ENCODE assay signal across 27 cellular contexts in genomic region chr7:64997164-64997908, GRCh38. TPM values are rescaled to one million over a fixed set of nuclear protein-coding genes. Genes with fewer than 3 reads are reported as not detected.
DNase-seq lines count a peak whose midpoint lies in the region; ATAC-seq, FAIRE-seq and TF ChIP-seq lines count a peak whose summit lies in the region.
"Had no signal": no experiment of that assay in that cellular context is flagged by ENCODE, and none has a peak within 500 bp of the region (broad histone marks: within the 10 kb centered on the region; RNA-seq: fewer than 3 reads in every experiment).

No MANE protein-coding gene starts in this region.

- 88% methylated on average over 12 of the region's 12 CpGs for WGBS in suprapubic skin

- H3K9me3 ChIP-seq in PC-9 (ENCODE audit: insufficient read depth, low read depth) (peaks cover 54% of the 10 kb centered on the region), neutrophil (peaks cover 27% of the 10 kb centered on the region), suprapubic skin (peaks cover 11% of the 10 kb centered on the region)
- H3K9me3 ChIP-seq: thyroid gland had no signal

- H3K4me1 ChIP-seq in PC-9 (replicated peaks; ENCODE audit: insufficient read depth) (peaks cover 23% of the 10 kb centered on the region), neutrophil (ENCODE audit: control insufficient read depth in 1 of 2, insufficient read depth in 1 of 2, low read depth in 1 of 2, low read length in 1 of 2) (peaks cover 36 to 44% of the 10 kb centered on the region in 2 experiments), suprapubic skin (peaks cover 12% of the 10 kb centered on the region)

- TF ChIP-seq EP300 in suprapubic skin (IDR thresholded peaks at IDR 0.05): no peak

- no peak for ATAC-seq in T-cell (replicated peaks in 1 of 4)
- ATAC-seq: activated naive CD4-positive, alpha-beta T cell treated with anti-CD3 and anti-CD28 coated beads, Interleukin-2, amount 50 U/mL, for 72 hours; activated T-helper 17 cell treated with anti-CD3 and anti-CD28 coated beads, Interleukin-2, amount 50 U/mL, for 72 hours; CD8-positive, alpha-beta T cell; left colon; naive thymus-derived CD4-positive, alpha-beta T cell; stimulated activated effector memory CD8-positive, alpha-beta T cell treated with anti-CD3 and anti-CD28 coated beads, Interleukin-12 subunit alpha, Interleukin-12 subunit beta, amount 100 ng/mL, for 72 hours had no signal

- no peaks in the 10 kb centered on the region for H4K20me1 ChIP-seq in PC-9 (ENCODE audit: insufficient read depth)

- H3K27ac Mint-ChIP-seq in T-cell: no peak overlapping the region
- H3K27ac Mint-ChIP-seq: activated naive CD4-positive, alpha-beta T cell treated with anti-CD3 and anti-CD28 coated beads, Interleukin-2, amount 50 U/mL, for 72 hours; activated T-helper 17 cell treated with anti-CD3 and anti-CD28 coated beads, Interleukin-2, amount 50 U/mL, for 72 hours; CD8-positive, alpha-beta T cell; naive thymus-derived CD4-positive, alpha-beta T cell; stimulated activated effector memory CD8-positive, alpha-beta T cell treated with anti-CD3 and anti-CD28 coated beads, Interleukin-12 subunit alpha, Interleukin-12 subunit beta, amount 100 ng/mL, for 72 hours; T-helper 1 cell treated with Interleukin-12 subunit alpha and Interleukin-12 subunit beta and Interleukin-4 antibody, amounts not matched to agents 30 μg/mL and 1 μg/mL, for 36 hours had no signal

- no peaks in the 10 kb centered on the region for H3K27me3 ChIP-seq in PC-9 (ENCODE audit: insufficient read depth, low read depth)
- H3K27me3 ChIP-seq in neutrophil: no peaks in the 10 kb centered on the region
- no peaks in the 10 kb centered on the region for H3K27me3 ChIP-seq in suprapubic skin
- H3K27me3 ChIP-seq: ovary, thyroid gland had no signal

- no TSS peak for BruUV-seq in PC-9 (replicated peaks; lab: Mats Ljungman, UMichigan)

- no peak for FAIRE-seq in D721Med (lab: Jason Lieb, UNC)
- FAIRE-seq: HTR-8/SVneo had no signal

- H3K9me3 Mint-ChIP-seq in T-cell: peaks cover 17 to 53% (median 48%) of the 10 kb centered on the region in 3 donors

- CTCF ChIA-PET in PC-9 (lab: Charles Lee) (no interaction called here), T-cell (lab: Charles Lee) (no interaction called here)

- peaks cover 32% of the 10 kb centered on the region for H3K36me3 ChIP-seq in PC-9 (ENCODE audit: low read depth)
- peaks cover 18% of the 10 kb centered on the region for H3K36me3 ChIP-seq in neutrophil
- peaks cover 25% of the 10 kb centered on the region for H3K36me3 ChIP-seq in suprapubic skin
- H3K36me3 ChIP-seq: ovary, thyroid gland had no signal

- H3K27ac ChIP-seq in PC-9: peak overlapping the region; percentile 65; the same call in 1 of the 2 replicates
- peak overlapping the region in 1 of 2 donors; percentile 57 for H3K27ac ChIP-seq in coronary artery
- peak overlapping the region; percentile 96 for H3K27ac ChIP-seq in neutrophil
- H3K27ac ChIP-seq in suprapubic skin: peak overlapping the region; percentile 50
- H3K27ac ChIP-seq: ovary, thyroid gland had no signal

- TF ChIP-seq POLR2A in suprapubic skin (IDR thresholded peaks at IDR 0.05): no peak

- H3K79me2 ChIP-seq in PC-9 (ENCODE audit: low read depth): peaks cover 13% of the 10 kb centered on the region; the same call in 1 of the 2 replicates

- TF ChIP-seq CTCF in PC-9 (conservative IDR thresholded peaks at IDR 0.05) (no peak), coronary artery (IDR thresholded peaks at IDR 0.05) (no peak), neutrophil (IDR thresholded peaks at IDR 0.05) (no peak), suprapubic skin (IDR thresholded peaks at IDR 0.05) (no peak), D721Med (IDR thresholded peaks at IDR 0.05; ENCODE audit: insufficient read depth, missing control alignments) (no peak)

- H3K9me2 ChIP-seq in PC-9 (ENCODE audit: insufficient read depth): no peaks in the 10 kb centered on the region

- DNase-seq in PC-9 (no peak), coronary artery (ENCODE audit: low spot score) (no peak), suprapubic skin (ENCODE audit: low spot score in 2 of 2) (no peak), D721Med (ENCODE audit: insufficient read length, low spot score) (no peak), hepatic stellate cell (ENCODE audit: low spot score) (no peak), T-cell (no peak)
- DNase-seq in activated CD4-positive, alpha-beta T cell treated with anti-CD3 and anti-CD28 coated beads, Interleukin-2, amount 50 U/mL, for 48 hours: no peak
- DNase-seq: activated CD4-positive, alpha-beta T cell treated with anti-CD3 and anti-CD28 coated beads, Interleukin-2, amount 50 U/mL, for 1 hour; CD8-positive, alpha-beta T cell; effector CD8-positive, alpha-beta T cell; left colon; naive thymus-derived CD4-positive, alpha-beta T cell; NCI-H1048; NCI-H187 treated with DMSO at 0.1 percent for 48 hours; NCI-H2227 treated with DMSO at 0.1 percent for 48 hours; NCI-H774; ovary; SIG-M5; stimulated activated CD4-positive, alpha-beta T cell treated with anti-CD3 and anti-CD28 coated beads, Interleukin-1b, Interleukin-23, amount 100 ng/mL, for 48 hours had no signal

- H3K4me2 ChIP-seq in PC-9: 0 out of 2 replicates have a peak overlapping the region, but pooled peaks have one; percentile 21

- POLR2A ChIA-PET in PC-9 (lab: Charles Lee; ENCODE audit: unreplicated experiment) (no interaction called here), T-cell (lab: Charles Lee) (no interaction called here)

- intact Hi-C loops in PC-9 (cut with micrococcal nuclease; ENCODE audit: unreplicated experiment): no loop called here

- no peak overlapping the region for H3K4me3 ChIP-seq in PC-9
- H3K4me3 ChIP-seq in coronary artery: peak overlapping the region; percentile 2
- H3K4me3 ChIP-seq in neutrophil (ENCODE audit: low read depth in 1 of 2, low read length in 1 of 2): no peak overlapping the region
- no peak overlapping the region for H3K4me3 ChIP-seq in suprapubic skin
- H3K4me3 ChIP-seq: ovary, skin epidermis, thyroid gland had no signal

- peaks cover 5 to 14% (median 9%) of the 10 kb centered on the region in 3 donors for H3K4me1 Mint-ChIP-seq in T-cell
- H3K4me1 Mint-ChIP-seq: activated T-helper 17 cell treated with anti-CD3 and anti-CD28 coated beads, Interleukin-2, amount 50 U/mL, for 72 hours had no signal

- H3F3A ChIP-seq in PC-9 (ENCODE audit: insufficient read depth, low read depth): peaks cover 28% of the 10 kb centered on the region

- H3K36me3 Mint-ChIP-seq in T-cell: peaks cover 58% of the 10 kb centered on the region

- no peak overlapping the region for H3K4me3 Mint-ChIP-seq in T-cell
- H3K4me3 Mint-ChIP-seq: activated T-helper 17 cell treated with anti-CD3 and anti-CD28 coated beads, Interleukin-2, amount 50 U/mL, for 72 hours; CD8-positive, alpha-beta T cell; stimulated activated effector memory CD8-positive, alpha-beta T cell treated with anti-CD3 and anti-CD28 coated beads, Interleukin-12 subunit alpha, Interleukin-12 subunit beta, amount 100 ng/mL, for 72 hours; T-helper 1 cell treated with Interleukin-12 subunit alpha and Interleukin-12 subunit beta and Interleukin-4 antibody, amounts not matched to agents 30 μg/mL and 1 μg/mL, for 36 hours had no signal

- no peaks in the 10 kb centered on the region for H3K27me3 Mint-ChIP-seq in T-cell
- H3K27me3 Mint-ChIP-seq: activated T-helper 17 cell treated with anti-CD3 and anti-CD28 coated beads, Interleukin-2, amount 50 U/mL, for 72 hours; naive thymus-derived CD4-positive, alpha-beta T cell had no signal

- H2AFZ ChIP-seq in PC-9: no peak overlapping the region

RNA-seq across cellular contexts. Expression of gene ZNF117, which starts 6.5 kb away (rescaled TPM):
- total RNA-seq in PC-9 (2021) (7.3 and 12.6 TPM in 2 replicates), suprapubic skin (10 to 100 TPM in 2 of 4 donors, 1 to 10 TPM in 2; 5.3 to 18.2 (median 11.8) TPM), T-cell (1 to 10 TPM; 1.0 to 3.8 (median 2.7) TPM)

RNA-seq across cellular contexts. Expression of gene ERV3-1, which starts 9.2 kb away (rescaled TPM):
- 14.0 and 22.5 TPM in 2 replicates for total RNA-seq in PC-9 (2021)
- total RNA-seq in suprapubic skin: 10 to 100 TPM; 11.3 to 45.1 (median 33.4) TPM
- total RNA-seq in T-cell: 10 to 100 TPM in 3 of 5 donors, 1 to 10 TPM in 2; 9.5 to 15.9 (median 12.0) TPM
